12 cellular contexts compared by ENCODE assay signal in the genomic region with DNA sequence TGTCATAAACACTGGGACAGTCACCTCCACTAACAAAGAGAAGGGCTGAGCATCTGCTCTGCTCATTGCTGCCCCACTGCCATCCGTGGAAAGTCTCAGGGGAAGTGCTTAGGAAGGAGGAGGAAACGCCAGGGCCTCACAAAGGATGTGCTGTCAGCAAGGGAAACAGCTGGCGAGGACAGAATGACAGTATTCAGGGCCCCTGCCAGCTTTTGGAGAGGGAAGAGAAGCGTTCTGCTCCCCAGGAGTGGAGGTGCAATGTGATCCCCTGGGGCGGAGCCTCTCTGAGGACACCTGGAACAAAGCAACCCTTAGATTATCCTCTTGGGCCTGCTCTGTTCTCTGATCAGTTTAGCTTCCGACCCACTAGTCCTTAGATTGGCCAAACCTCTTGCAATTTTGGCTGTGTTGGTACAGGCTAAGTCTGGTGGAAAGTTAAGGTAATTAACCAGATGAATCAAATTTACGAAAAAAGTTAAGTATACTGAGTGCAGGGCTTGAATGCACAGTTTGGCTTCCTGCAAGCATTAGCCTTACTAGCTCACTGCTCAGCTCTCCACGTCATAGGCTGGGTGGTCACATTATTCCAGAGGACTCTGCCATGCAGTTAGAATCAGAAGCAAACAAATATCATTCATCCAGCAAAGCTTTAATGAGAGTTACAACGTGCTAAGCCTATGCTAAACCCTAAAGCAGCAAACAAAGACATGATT.
DNase-seq lines count a peak whose midpoint lies in the region; ATAC-seq and TF ChIP-seq lines count a peak whose summit lies in the region.
"Had no signal": no experiment of that assay in that cellular context is flagged by ENCODE, and none has a peak within 500 bp of the region (broad histone marks: within the 10 kb centered on the region; RNA-seq: fewer than 3 reads in every experiment).

No MANE protein-coding gene starts in this region.

- ATAC-seq in WTC11, result peak; percentile 97
- ATAC-seq: natural killer cell had no signal

- H3K4me3 Mint-ChIP-seq in WTC11, result no peak overlapping the region
- H3K4me3 Mint-ChIP-seq: natural killer cell had no signal

- peaks cover 3% of the 10 kb centered on the region for H3K4me1 ChIP-seq in ovary (ENCODE audit: insufficient read depth)

- 54 to 61% (median 61%) methylated on average over 9 of the region's 9 CpGs for WGBS in ovary, 3 donors

- H3K27ac ChIP-seq in ovary, result no peak overlapping the region
- H3K27ac ChIP-seq: epithelial cell of prostate had no signal

- no peak overlapping the region for H3K4me3 ChIP-seq in ovary

- TF ChIP-seq POLR2A in ovary (IDR thresholded peaks at IDR 0.05), result no peak

- H3K4me1 Mint-ChIP-seq in WTC11, result peaks cover 19% of the 10 kb centered on the region
- H3K4me1 Mint-ChIP-seq: natural killer cell had no signal

- H3K27me3 Mint-ChIP-seq in WTC11 (ENCODE audit: low read depth), result no peaks in the 10 kb centered on the region; the same call in 1 of the 2 replicates

- H3K36me3 Mint-ChIP-seq in WTC11, result no peaks in the 10 kb centered on the region
- H3K36me3 Mint-ChIP-seq: natural killer cell had no signal

- no peak overlapping the region for H3K27ac Mint-ChIP-seq in WTC11
- H3K27ac Mint-ChIP-seq: natural killer cell had no signal

- POLR2A ChIA-PET in WTC11 (lab: Charles Lee), result no interaction called here

- no peaks in the 10 kb centered on the region for H3K9me3 ChIP-seq in ovary

- no peak for TF ChIP-seq CTCF in WTC11 (IDR thresholded peaks at IDR 0.05)
- TF ChIP-seq CTCF in ovary (IDR thresholded peaks at IDR 0.05), result no peak

- peak; percentile 35 for DNase-seq in ELF-1 (ENCODE audit: low read depth, low spot score)
- DNase-seq in NCI-H2107 treated with DMSO at 0.1 percent for 48 hours (lab: John Stamatoyannopoulos, UW; ENCODE audit: unreplicated experiment), result peak; percentile 89
- peak; percentile 46 for DNase-seq in WTC11 (ENCODE audit: low spot score)
- peak; percentile 64 to 81 for DNase-seq in lung microvascular endothelial cell (ENCODE audit: low read depth in 2 of 2)
- DNase-seq in superior temporal gyrus (ENCODE audit: extremely low spot score), result no peak
- no peak for DNase-seq in activated naive CD4-positive, alpha-beta T cell treated with anti-CD3 and anti-CD28 coated beads, Interleukin-2, amount 50 U/mL, for 16 hours
- no peak for DNase-seq in ovary
- no peak for DNase-seq in activated naive CD4-positive, alpha-beta T cell treated with Interleukin-2 at 50 U/mL for 16 hours
- DNase-seq: activated CD4-positive, CD25-positive, alpha-beta regulatory T cell; activated T-cell treated with anti-CD3 and anti-CD28 coated beads, Interleukin-2, amount 50 U/mL, for 48 hours; natural killer cell had no signal

- peaks cover 26% of the 10 kb centered on the region for H3K9me3 Mint-ChIP-seq in WTC11

- intact Hi-C loops in ovary (cut with DNase I), result no loop called here

- H3K36me3 ChIP-seq in ovary, result no peaks in the 10 kb centered on the region

- CTCF ChIA-PET in WTC11 (lab: Charles Lee), result interaction anchor here (1.4 to 1.9 kb wide), 4 partner anchors 37 to 138 kb away, joined by 4 to 6 read pairs (median 5); no protein-coding TSS in a partner anchor

- TF ChIP-seq EP300 in ovary (IDR thresholded peaks at IDR 0.05), result no peak

- H3K27me3 ChIP-seq in ovary, result no peaks in the 10 kb centered on the region

TF ChIP-seq in WTC11, 78 proteins besides CTCF, POLR2A, EP300 and RAD21:
- no peak for TF ChIP-seq NR2C2 (CRISPR knock-in tag; IDR thresholded peaks at IDR 0.05)
- no peak for TF ChIP-seq NR1H2 (CRISPR knock-in tag; IDR thresholded peaks at IDR 0.05)
- no peak for TF ChIP-seq NFATC4 (CRISPR knock-in tag; IDR thresholded peaks at IDR 0.05)
- TF ChIP-seq, protein P1, sequence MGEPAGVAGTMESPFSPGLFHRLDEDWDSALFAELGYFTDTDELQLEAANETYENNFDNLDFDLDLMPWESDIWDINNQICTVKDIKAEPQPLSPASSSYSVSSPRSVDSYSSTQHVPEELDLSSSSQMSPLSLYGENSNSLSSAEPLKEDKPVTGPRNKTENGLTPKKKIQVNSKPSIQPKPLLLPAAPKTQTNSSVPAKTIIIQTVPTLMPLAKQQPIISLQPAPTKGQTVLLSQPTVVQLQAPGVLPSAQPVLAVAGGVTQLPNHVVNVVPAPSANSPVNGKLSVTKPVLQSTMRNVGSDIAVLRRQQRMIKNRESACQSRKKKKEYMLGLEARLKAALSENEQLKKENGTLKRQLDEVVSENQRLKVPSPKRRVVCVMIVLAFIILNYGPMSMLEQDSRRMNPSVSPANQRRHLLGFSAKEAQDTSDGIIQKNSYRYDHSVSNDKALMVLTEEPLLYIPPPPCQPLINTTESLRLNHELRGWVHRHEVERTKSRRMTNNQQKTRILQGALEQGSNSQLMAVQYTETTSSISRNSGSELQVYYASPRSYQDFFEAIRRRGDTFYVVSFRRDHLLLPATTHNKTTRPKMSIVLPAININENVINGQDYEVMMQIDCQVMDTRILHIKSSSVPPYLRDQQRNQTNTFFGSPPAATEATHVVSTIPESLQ (CRISPR knock-in tag; IDR thresholded peaks at IDR 0.05), result no peak
- TF ChIP-seq, protein P2, sequence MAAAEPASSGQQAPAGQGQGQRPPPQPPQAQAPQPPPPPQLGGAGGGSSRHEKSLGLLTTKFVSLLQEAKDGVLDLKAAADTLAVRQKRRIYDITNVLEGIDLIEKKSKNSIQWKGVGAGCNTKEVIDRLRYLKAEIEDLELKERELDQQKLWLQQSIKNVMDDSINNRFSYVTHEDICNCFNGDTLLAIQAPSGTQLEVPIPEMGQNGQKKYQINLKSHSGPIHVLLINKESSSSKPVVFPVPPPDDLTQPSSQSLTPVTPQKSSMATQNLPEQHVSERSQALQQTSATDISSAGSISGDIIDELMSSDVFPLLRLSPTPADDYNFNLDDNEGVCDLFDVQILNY (CRISPR knock-in tag; IDR thresholded peaks at IDR 0.05), result no peak
- no peak for TF ChIP-seq FOXK1 (CRISPR knock-in tag; IDR thresholded peaks at IDR 0.05)
- TF ChIP-seq, protein P3, sequence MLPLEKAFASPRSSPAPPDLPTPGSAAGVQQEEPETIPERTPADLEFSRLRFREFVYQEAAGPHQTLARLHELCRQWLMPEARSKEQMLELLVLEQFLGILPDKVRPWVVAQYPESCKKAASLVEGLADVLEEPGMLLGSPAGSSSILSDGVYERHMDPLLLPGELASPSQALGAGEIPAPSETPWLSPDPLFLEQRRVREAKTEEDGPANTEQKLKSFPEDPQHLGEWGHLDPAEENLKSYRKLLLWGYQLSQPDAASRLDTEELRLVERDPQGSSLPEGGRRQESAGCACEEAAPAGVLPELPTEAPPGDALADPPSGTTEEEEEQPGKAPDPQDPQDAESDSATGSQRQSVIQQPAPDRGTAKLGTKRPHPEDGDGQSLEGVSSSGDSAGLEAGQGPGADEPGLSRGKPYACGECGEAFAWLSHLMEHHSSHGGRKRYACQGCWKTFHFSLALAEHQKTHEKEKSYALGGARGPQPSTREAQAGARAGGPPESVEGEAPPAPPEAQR (CRISPR knock-in tag; IDR thresholded peaks at IDR 0.05), result no peak
- 0 out of 2 replicates have a peak, but pooled peaks have one; percentile 15 for TF ChIP-seq SP1 (CRISPR knock-in tag; conservative IDR thresholded peaks at IDR 0.05)
- no peak for TF ChIP-seq GRHL2 (CRISPR knock-in tag; IDR thresholded peaks at IDR 0.05; ENCODE audit: insufficient replicate concordance, severe bottlenecking)
- TF ChIP-seq NFYB (CRISPR knock-in tag; conservative IDR thresholded peaks at IDR 0.05; ENCODE audit: low read depth), result no peak
- TF ChIP-seq TEAD1 (CRISPR knock-in tag; IDR thresholded peaks at IDR 0.05), result no peak
- peak; percentile 81 for TF ChIP-seq ZNF423 (CRISPR knock-in tag; IDR thresholded peaks at IDR 0.05)
- TF ChIP-seq, protein P4, sequence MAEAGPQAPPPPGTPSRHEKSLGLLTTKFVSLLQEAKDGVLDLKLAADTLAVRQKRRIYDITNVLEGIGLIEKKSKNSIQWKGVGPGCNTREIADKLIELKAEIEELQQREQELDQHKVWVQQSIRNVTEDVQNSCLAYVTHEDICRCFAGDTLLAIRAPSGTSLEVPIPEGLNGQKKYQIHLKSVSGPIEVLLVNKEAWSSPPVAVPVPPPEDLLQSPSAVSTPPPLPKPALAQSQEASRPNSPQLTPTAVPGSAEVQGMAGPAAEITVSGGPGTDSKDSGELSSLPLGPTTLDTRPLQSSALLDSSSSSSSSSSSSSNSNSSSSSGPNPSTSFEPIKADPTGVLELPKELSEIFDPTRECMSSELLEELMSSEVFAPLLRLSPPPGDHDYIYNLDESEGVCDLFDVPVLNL (CRISPR knock-in tag; IDR thresholded peaks at IDR 0.05; ENCODE audit: borderline replicate concordance, low read depth), result no peak
- TF ChIP-seq, protein P5, sequence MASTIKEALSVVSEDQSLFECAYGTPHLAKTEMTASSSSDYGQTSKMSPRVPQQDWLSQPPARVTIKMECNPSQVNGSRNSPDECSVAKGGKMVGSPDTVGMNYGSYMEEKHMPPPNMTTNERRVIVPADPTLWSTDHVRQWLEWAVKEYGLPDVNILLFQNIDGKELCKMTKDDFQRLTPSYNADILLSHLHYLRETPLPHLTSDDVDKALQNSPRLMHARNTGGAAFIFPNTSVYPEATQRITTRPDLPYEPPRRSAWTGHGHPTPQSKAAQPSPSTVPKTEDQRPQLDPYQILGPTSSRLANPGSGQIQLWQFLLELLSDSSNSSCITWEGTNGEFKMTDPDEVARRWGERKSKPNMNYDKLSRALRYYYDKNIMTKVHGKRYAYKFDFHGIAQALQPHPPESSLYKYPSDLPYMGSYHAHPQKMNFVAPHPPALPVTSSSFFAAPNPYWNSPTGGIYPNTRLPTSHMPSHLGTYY (CRISPR knock-in tag; IDR thresholded peaks at IDR 0.05), result no peak
- no peak for TF ChIP-seq NFE2L1 (CRISPR knock-in tag; IDR thresholded peaks at IDR 0.05)

Comparison
In these comparisons a context has a peak if more than half of its experiments do, and no peak if none do; other contexts are left out.
1. DNase-seq: peak in ELF-1 (single experiment), NCI-H2107 treated with DMSO at 0.1 percent for 48 hours (single experiment), WTC11 (single experiment) and lung microvascular endothelial cell (2 of 2); none in superior temporal gyrus (single experiment), activated naive CD4-positive, alpha-beta T cell treated with anti-CD3 and anti-CD28 coated beads, Interleukin-2, amount 50 U/mL, for 16 hours (single experiment), ovary (0 of 5) and activated naive CD4-positive, alpha-beta T cell treated with Interleukin-2 at 50 U/mL for 16 hours (single experiment).